8 cellular contexts compared by ENCODE assay signal in the genomic region with DNA sequence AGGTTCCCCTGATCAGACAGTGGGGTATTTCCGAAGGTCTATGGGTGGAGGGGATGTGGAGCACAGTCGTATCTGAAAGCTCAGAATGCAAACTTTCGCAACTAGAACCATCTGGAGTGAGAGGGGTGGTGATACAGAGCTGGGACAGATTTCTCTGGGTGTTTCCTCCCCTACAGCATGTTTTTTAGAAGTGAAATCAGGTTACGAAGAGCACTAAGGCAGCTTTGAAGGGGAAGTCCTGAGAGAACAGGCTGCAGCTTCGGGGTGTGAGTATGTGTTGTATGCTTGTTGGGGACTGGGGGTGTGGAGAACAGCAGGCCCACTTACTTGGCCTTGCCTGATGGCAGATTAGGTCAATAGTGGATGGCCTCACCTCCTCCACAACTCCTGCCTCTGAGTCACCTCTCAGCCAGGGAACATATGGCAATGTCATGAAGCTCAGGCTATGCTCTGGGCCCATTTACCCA.
DNase-seq lines count a peak whose midpoint lies in the region; ATAC-seq and TF ChIP-seq lines count a peak whose summit lies in the region.

No MANE protein-coding gene starts in this region.

- peak overlapping the region; percentile 56 for H3K9ac ChIP-seq in OCI-LY1 (ENCODE audit: low read length)

- H3K27me3 ChIP-seq in OCI-LY1 (ENCODE audit: insufficient read depth, low read length): no peaks in the 10 kb centered on the region
- H3K27me3 ChIP-seq in lower lobe of right lung (ENCODE audit: low read depth): no peaks in the 10 kb centered on the region
- H3K27me3 ChIP-seq in prostate gland (replicated peaks; ENCODE audit: insufficient read depth): no peaks in the 10 kb centered on the region

- no peaks in the 10 kb centered on the region for H3K79me2 ChIP-seq in OCI-LY1 (ENCODE audit: insufficient read depth, low read length)

- H3K4me2 ChIP-seq in OCI-LY1 (ENCODE audit: low read length): peak overlapping the region; percentile 53

- H3K36me3 ChIP-seq in OCI-LY1 (ENCODE audit: insufficient read depth, low read length): no peaks in the 10 kb centered on the region
- no peaks in the 10 kb centered on the region for H3K36me3 ChIP-seq in lower lobe of right lung
- no peaks in the 10 kb centered on the region for H3K36me3 ChIP-seq in prostate gland

- WGBS in prostate gland: 95% methylated on average over 5 of the region's 5 CpGs

- no peaks in the 10 kb centered on the region for H3K36me3 Mint-ChIP-seq in Calu3 (ENCODE audit: insufficient read depth, unreplicated experiment)

- no peaks in the 10 kb centered on the region for H3K9me3 Mint-ChIP-seq in Calu3 (ENCODE audit: low read depth, unreplicated experiment)

- H3K27ac Mint-ChIP-seq in Calu3 (ENCODE audit: unreplicated experiment): no peak overlapping the region

- H3K27ac ChIP-seq in OCI-LY1 (ENCODE audit: low read depth, low read length, poor library complexity, severe bottlenecking): peak overlapping the region; percentile 95
- no peak overlapping the region for H3K27ac ChIP-seq in lower lobe of right lung
- no peak overlapping the region for H3K27ac ChIP-seq in prostate gland

- no peak for DNase-seq in lower lobe of right lung
- no peak for DNase-seq in Calu3
- DNase-seq in prostate gland (ENCODE audit: low spot score): no peak
- DNase-seq in middle frontal gyrus (ENCODE audit: extremely low spot score, low spot score): no peak
- no peak for DNase-seq in iPS-NIHi7 (ENCODE audit: extremely low spot score)

- peak; percentile 71 for ATAC-seq in GM18502 (IDR thresholded peaks at IDR 0.05; ENCODE audit: poor library complexity, unreplicated experiment)
- ATAC-seq in GM21825 (IDR thresholded peaks at IDR 0.05; ENCODE audit: unreplicated experiment): peak; percentile 57
- ATAC-seq in lower lobe of right lung: peak; percentile 48 to 53

- no peaks in the 10 kb centered on the region for H3K9me2 ChIP-seq in OCI-LY1 (ENCODE audit: low read depth, low read length)

- peak overlapping the region; percentile 5; the same call in 1 of the 2 replicates for H2AFZ ChIP-seq in OCI-LY1 (ENCODE audit: low read length)

- H3K27me3 Mint-ChIP-seq in Calu3 (ENCODE audit: unreplicated experiment): no peaks in the 10 kb centered on the region

- no peaks in the 10 kb centered on the region for H4K20me1 ChIP-seq in OCI-LY1 (ENCODE audit: insufficient read depth, low read length)

- no peak for TF ChIP-seq CTCF in OCI-LY1 (IDR thresholded peaks at IDR 0.05; ENCODE audit: low read length)
- TF ChIP-seq CTCF in lower lobe of right lung (IDR thresholded peaks at IDR 0.05): no peak
- no peak for TF ChIP-seq CTCF in Calu3 (IDR thresholded peaks at IDR 0.05; ENCODE audit: unreplicated experiment)
- TF ChIP-seq CTCF in prostate gland (IDR thresholded peaks at IDR 0.05): no peak

- H3F3A ChIP-seq in OCI-LY1 (ENCODE audit: insufficient read depth, low read length): no peaks in the 10 kb centered on the region; the same call in 1 of the 2 replicates

- no peak overlapping the region for H3K4me3 Mint-ChIP-seq in Calu3 (ENCODE audit: low read depth, unreplicated experiment)

- H3K4me1 ChIP-seq in OCI-LY1 (ENCODE audit: insufficient read depth, low read length, severe bottlenecking) (peaks cover 68% of the 10 kb centered on the region), lower lobe of right lung (peaks cover 4% of the 10 kb centered on the region), prostate gland (replicated peaks) (no peaks in the 10 kb centered on the region)

- intact Hi-C loops in lower lobe of right lung (cut with DNase I): no loop called here
- intact Hi-C loops in Calu3 (cut with micrococcal nuclease; ENCODE audit: unreplicated experiment): no loop called here
- intact Hi-C loops in prostate gland (cut with DNase I): no loop called here

- TF ChIP-seq POLR2A in prostate gland (IDR thresholded peaks at IDR 0.05): no peak

- H3K4me3 ChIP-seq in OCI-LY1 (ENCODE audit: low read depth, low read length, poor library complexity, severe bottlenecking) (peak overlapping the region; percentile 14), lower lobe of right lung (no peak overlapping the region), prostate gland (no peak overlapping the region)

- BruUV-seq in Calu3 (replicated peaks; lab: Mats Ljungman, UMichigan): no TSS peak

- H3K9me3 ChIP-seq in OCI-LY1 (ENCODE audit: low read length): no peaks in the 10 kb centered on the region
- no peaks in the 10 kb centered on the region for H3K9me3 ChIP-seq in lower lobe of right lung
- no peaks in the 10 kb centered on the region for H3K9me3 ChIP-seq in prostate gland

- H3K4me1 Mint-ChIP-seq in Calu3 (ENCODE audit: low read depth, unreplicated experiment): peaks cover 8% of the 10 kb centered on the region

- CTCF ChIA-PET in Calu3 (lab: Charles Lee): no interaction called here
